Comparison of ENCODE assay signal across 16 cellular contexts in genomic region chr21:45559216-45560105, GRCh38. TPM values are rescaled to one million over a fixed set of nuclear protein-coding genes. Genes with fewer than 3 reads are reported as not detected.
A peak's percentile ranks its signal among the peaks of the same experiment; 100 is the strongest.
DNase-seq lines count a peak whose midpoint lies in the region; ATAC-seq and TF ChIP-seq lines count a peak whose summit lies in the region.
"Had no signal": no experiment of that assay in that cellular context is flagged by ENCODE, and none has a peak within 500 bp of the region (broad histone marks: within the 10 kb centered on the region; RNA-seq: fewer than 3 reads in every experiment).

No MANE protein-coding gene starts in this region.

- H3K27ac ChIP-seq in caudate nucleus (ENCODE audit: low read depth, low read length): peak overlapping the region; percentile 36
- H3K27ac ChIP-seq in lower lobe of right lung: no peak overlapping the region
- no peak overlapping the region for H3K27ac ChIP-seq in suprapubic skin

- H3K4me3 ChIP-seq in lower lobe of right lung (no peak overlapping the region), suprapubic skin (no peak overlapping the region)

- TF ChIP-seq EP300 in suprapubic skin (IDR thresholded peaks at IDR 0.05): no peak

- no peak for TF ChIP-seq CTCF in lower lobe of right lung (IDR thresholded peaks at IDR 0.05)
- no peak for TF ChIP-seq CTCF in suprapubic skin (IDR thresholded peaks at IDR 0.05)
- TF ChIP-seq CTCF in GM20000 (IDR thresholded peaks at IDR 0.05; ENCODE audit: extremely low read depth, missing control alignments): no peak

- intact Hi-C loops in lower lobe of right lung (cut with DNase I): no loop called here

- H3K4me1 ChIP-seq in lower lobe of right lung (peaks cover 5% of the 10 kb centered on the region), suprapubic skin (peaks cover 14% of the 10 kb centered on the region)

- H3K36me3 ChIP-seq in lower lobe of right lung (no peaks in the 10 kb centered on the region), suprapubic skin (no peaks in the 10 kb centered on the region)

- 81% methylated on average over 29 of the region's 29 CpGs for WGBS in suprapubic skin

- ATAC-seq in lower lobe of right lung: no peak

- H3K9me3 ChIP-seq in lower lobe of right lung: no peaks in the 10 kb centered on the region
- no peaks in the 10 kb centered on the region for H3K9me3 ChIP-seq in suprapubic skin

- DNase-seq in activated CD8-positive, alpha-beta memory T cell treated with anti-CD3 and anti-CD28 coated beads for 24 hours: peak; percentile 52
- DNase-seq in activated CD8-positive, alpha-beta memory T cell treated with anti-CD3 and anti-CD28 coated beads, Interleukin-2, amount 50 U/mL, for 4 hours: no peak
- DNase-seq in caudate nucleus (lab: John Stamatoyannopoulos, UW) (no peak), lower lobe of right lung (peak; percentile 27), suprapubic skin (ENCODE audit: low spot score in 2 of 2) (peak; percentile 26 to 79), RPMI8226 (no peak), GM20000 (ENCODE audit: low spot score) (no peak), SW480 (ENCODE audit: low spot score) (no peak)
- DNase-seq: 8988T, C1 segment of cervical spinal cord, DMS 273 treated with DMSO at 0.1 percent for 48 hours, Karpas-422, NCI-H1105 treated with DMSO at 0.1 percent for 48 hours, NCI-H187, NCI-H446, SHP77 treated with DMSO at 0.1 percent for 48 hours had no signal

- no peak for TF ChIP-seq POLR2A in suprapubic skin (IDR thresholded peaks at IDR 0.05)

- H3K27me3 ChIP-seq in lower lobe of right lung (ENCODE audit: low read depth) (no peaks in the 10 kb centered on the region), suprapubic skin (peaks cover 33% of the 10 kb centered on the region)

RNA-seq across cellular contexts. Expression of gene SLC19A1, which starts 17.2 kb away (rescaled TPM):
- 50.7 TPM for total RNA-seq in lower lobe of right lung
- total RNA-seq in suprapubic skin: 1 to 10 TPM; 7.0 to 9.8 (median 7.9) TPM

Comparison
In these comparisons a context has a peak if more than half of its experiments do, and no peak if none do; other contexts are left out.
1. DNase-seq: peak in activated CD8-positive, alpha-beta memory T cell treated with anti-CD3 and anti-CD28 coated beads for 24 hours (single experiment), lower lobe of right lung (single experiment) and suprapubic skin (2 of 2); none in activated CD8-positive, alpha-beta memory T cell treated with anti-CD3 and anti-CD28 coated beads, Interleukin-2, amount 50 U/mL, for 4 hours (single experiment), caudate nucleus (0 of 61), RPMI8226 (single experiment), GM20000 (single experiment) and SW480 (single experiment).